1 cellular context compared by ENCODE assay signal in genomic region chr1:25183126-25183980, GRCh38.
TF ChIP-seq lines count a peak whose summit lies in the region.

No MANE protein-coding gene starts in this region.

TF ChIP-seq in GM23338, 12 proteins besides CTCF, POLR2A, EP300 and RAD21 (continued from another document):
- TF ChIP-seq ZNF462 (CRISPR knock-in tag; IDR thresholded peaks at IDR 0.05), result no peak
- no peak for TF ChIP-seq STAT1 (IDR thresholded peaks at IDR 0.05; ENCODE audit: unreplicated experiment)
- TF ChIP-seq EZH2phosphoT487 (IDR thresholded peaks at IDR 0.05; ENCODE audit: unreplicated experiment), result no peak
- no peak for TF ChIP-seq ZNF114 (CRISPR knock-in tag; IDR thresholded peaks at IDR 0.05)
